ENCODE assay signal across 20 cellular contexts in genomic region chr4:121165206-121165605, GRCh38. TPM values are rescaled to one million over a fixed set of nuclear protein-coding genes. Genes with fewer than 3 reads are reported as not detected.
"Had no signal": no experiment of that assay in that cellular context is flagged by ENCODE, and none has a peak within 500 bp of the region (broad histone marks: within the 10 kb centered on the region; RNA-seq: fewer than 3 reads in every experiment).

No MANE protein-coding gene starts in this region.

- H3K4me1 ChIP-seq: colonic mucosa, left ventricle myocardium inferior, prostate gland, SJSA1, testis, upper lobe of right lung had no signal

- H3K27me3 ChIP-seq: colonic mucosa, SJSA1, testis, upper lobe of right lung had no signal

- DNase-seq: activated B cell treated with CpG ODN at 0.5 μM for 24 hours; activated CD4-positive, alpha-beta T cell treated with anti-CD3 and anti-CD28 coated beads for 48 hours; activated CD8-positive, alpha-beta memory T cell treated with anti-CD3 and anti-CD28 coated beads, Interleukin-2, amount 50 U/mL, for 4 hours; activated gamma-delta T cell; activated T-cell treated with anti-CD3 and anti-CD28 coated beads, Interleukin-2, amount 50 U/mL, for 48 hours; anterior cingulate cortex; caudate nucleus; colonic mucosa; foreskin melanocyte; head of caudate nucleus; left ventricle myocardium inferior; right cardiac atrium; stimulated activated CD4-positive, alpha-beta T cell treated with anti-CD3 and anti-CD28 coated beads, Interleukin-2, amount 100 ng/mL, for 48 hours; testis; upper lobe of right lung had no signal

- H3K27ac Mint-ChIP-seq: activated B cell treated with CpG ODN at 0.5 μM for 24 hours, brain had no signal

- H3K27ac ChIP-seq: colonic mucosa, left ventricle myocardium inferior, prostate gland, SJSA1, skin epidermis, testis, upper lobe of right lung had no signal

- H3K9me3 Mint-ChIP-seq: activated B cell treated with CpG ODN at 0.5 μM for 24 hours, brain had no signal

- H3K4me3 ChIP-seq: colonic mucosa, left ventricle myocardium inferior, prostate gland, SJSA1, skin epidermis, testis, upper lobe of right lung had no signal

- H3K9me3 ChIP-seq: colonic mucosa, left ventricle myocardium inferior, prostate gland, SJSA1, testis, upper lobe of right lung had no signal

- H3K4me1 Mint-ChIP-seq: activated B cell treated with CpG ODN at 0.5 μM for 24 hours, brain had no signal

- H3K4me3 Mint-ChIP-seq: activated B cell treated with CpG ODN at 0.5 μM for 24 hours, brain had no signal

- H3K27me3 Mint-ChIP-seq: activated B cell treated with CpG ODN at 0.5 μM for 24 hours, brain had no signal

- H3K36me3 Mint-ChIP-seq: brain had no signal

- H3K36me3 ChIP-seq: colonic mucosa, left ventricle myocardium inferior, prostate gland, SJSA1, upper lobe of right lung had no signal

RNA-seq across cellular contexts. Expression of gene TNIP3, which starts 1.1 kb away (rescaled TPM):
- total RNA-seq: activated B cell treated with CpG ODN at 0.5 μM for 24 hours, left ventricle myocardium inferior, osteocyte, prostate gland, right cardiac atrium had no signal
- polyA plus RNA-seq: right cardiac atrium had no signal
